Comparison of ENCODE assay signal across 10 cellular contexts in the genomic region with DNA sequence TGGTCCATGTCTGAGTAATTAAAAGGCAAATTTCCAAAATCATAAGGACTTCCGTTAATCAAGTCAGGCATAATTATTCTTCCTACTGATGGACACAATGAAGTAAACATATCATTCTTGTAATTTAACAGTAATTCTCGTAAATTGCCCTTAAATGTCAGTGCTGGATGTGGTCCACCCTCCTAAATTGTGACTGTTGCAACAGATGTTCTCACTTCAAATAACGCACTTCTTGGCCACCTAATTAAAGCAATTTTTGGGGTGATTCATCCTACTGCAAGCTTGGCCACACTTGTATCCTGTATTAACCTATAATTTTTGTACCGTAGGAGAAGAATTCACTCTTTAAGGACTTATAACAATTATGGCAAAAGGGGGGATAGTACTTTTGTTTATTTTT. TPM values are rescaled to one million over a fixed set of nuclear protein-coding genes. Genes with fewer than 3 reads are reported as not detected.
DNase-seq lines count a peak whose midpoint lies in the region; ATAC-seq, FAIRE-seq and TF ChIP-seq lines count a peak whose summit lies in the region.
"Had no signal": no experiment of that assay in that cellular context is flagged by ENCODE, and none has a peak within 500 bp of the region (broad histone marks: within the 10 kb centered on the region; RNA-seq: fewer than 3 reads in every experiment).

No MANE protein-coding gene starts in this region.

- H3K27me3 ChIP-seq in endothelial cell of umbilical vein (ENCODE audit: control insufficient read depth in 2 of 2, insufficient read depth in 2 of 2, low read length in 2 of 2) (no peaks in the 10 kb centered on the region), osteoblast (ENCODE audit: insufficient read depth, low read length) (no peaks in the 10 kb centered on the region)

- TF ChIP-seq CTCF in AG04449 (IDR thresholded peaks at IDR 0.05; ENCODE audit: insufficient read depth, low read length, missing control alignments) = no peak
- TF ChIP-seq CTCF in endothelial cell of umbilical vein (IDR thresholded peaks at IDR 0.05; ENCODE audit: extremely low read depth in 1 of 2, insufficient read depth in 1 of 2, low read depth in 1 of 2, low read length in 2 of 2) = no peak
- TF ChIP-seq CTCF in osteoblast (IDR thresholded peaks at IDR 0.05; ENCODE audit: extremely low read depth, low read depth, low read length) = no peak

- no peaks in the 10 kb centered on the region for H4K20me1 ChIP-seq in endothelial cell of umbilical vein (replicated peaks; ENCODE audit: control insufficient read depth, extremely low read depth, insufficient read depth, low read length)
- H4K20me1 ChIP-seq in osteoblast (ENCODE audit: insufficient read depth, low read length) = peaks cover 60% of the 10 kb centered on the region
- H4K20me1 ChIP-seq: BLaER1 treated with 17β-estradiol and CSF1 and Interleukin-3, amounts not matched to agents 10 nM and 100 nM had no signal

- dilution Hi-C loops in endothelial cell of umbilical vein (cut with MboI; ENCODE audit: extremely low pct_ligation_motif_present, low sequenced_read_pairs) = no loop called here

- peaks cover 0 to 2% (median 0%) of the 10 kb centered on the region in 9 donors for H3K9me3 Mint-ChIP-seq in naive thymus-derived CD8-positive, alpha-beta T cell
- H3K9me3 Mint-ChIP-seq in activated T-cell treated with anti-CD3 and anti-CD28 coated beads, Interleukin-2, amount 50 U/mL, for 72 hours = no peaks in the 10 kb centered on the region

- H3K27me3 Mint-ChIP-seq in naive thymus-derived CD8-positive, alpha-beta T cell = peaks cover 25 to 62% (median 48%) of the 10 kb centered on the region in 5 donors
- peaks cover 11% of the 10 kb centered on the region for H3K27me3 Mint-ChIP-seq in activated T-cell treated with anti-CD3 and anti-CD28 coated beads, Interleukin-2, amount 50 U/mL, for 72 hours (ENCODE audit: low read depth)

- H3K36me3 ChIP-seq in endothelial cell of umbilical vein (ENCODE audit: control insufficient read depth in 2 of 2, extremely low read depth in 1 of 2, insufficient read depth in 2 of 2, low read length in 2 of 2) (no peaks in the 10 kb centered on the region), osteoblast (ENCODE audit: insufficient read depth, low read length) (peaks cover 62% of the 10 kb centered on the region)
- H3K36me3 ChIP-seq: BLaER1 treated with 17β-estradiol and CSF1 and Interleukin-3, amounts not matched to agents 10 nM and 100 nM had no signal

- POLR2A ChIA-PET in AG04449 (lab: Yijun Ruan, JAX) = interaction anchor here (2.1 to 13.6 kb wide), 5 partner anchors 13 to 98 kb away, joined by 6 to 691 read pairs (median 24); no protein-coding TSS in a partner anchor
- POLR2A ChIA-PET in endothelial cell of umbilical vein (lab: Charles Lee) = no interaction called here
- POLR2A ChIA-PET in naive thymus-derived CD8-positive, alpha-beta T cell (lab: Charles Lee) = no interaction called here

- DNase-seq in AG04449 (ENCODE audit: low read depth, low spot score) (no peak), NCI-H446 treated with DMSO at 0.1 percent for 48 hours (lab: John Stamatoyannopoulos, UW) (peak; percentile 63), endothelial cell of umbilical vein (ENCODE audit: low read depth, low spot score) (no peak), osteoblast (ENCODE audit: insufficient read length, low spot score, missing footprints) (no peak)
- no peak for DNase-seq in naive thymus-derived CD8-positive, alpha-beta T cell
- DNase-seq in activated T-cell treated with anti-CD3 and anti-CD28 coated beads, Interleukin-2, amount 50 U/mL, for 72 hours = no peak
- DNase-seq: amygdala had no signal

- no peaks in the 10 kb centered on the region for H3K36me3 Mint-ChIP-seq in naive thymus-derived CD8-positive, alpha-beta T cell
- no peaks in the 10 kb centered on the region for H3K36me3 Mint-ChIP-seq in activated T-cell treated with anti-CD3 and anti-CD28 coated beads, Interleukin-2, amount 50 U/mL, for 72 hours (ENCODE audit: insufficient read depth in 2 of 2)

- H3K9me3 ChIP-seq in endothelial cell of umbilical vein (replicated peaks; ENCODE audit: control insufficient read depth, insufficient read depth, low read length) (no peaks in the 10 kb centered on the region), osteoblast (ENCODE audit: low read depth, low read length) (no peaks in the 10 kb centered on the region)
- H3K9me3 ChIP-seq: BLaER1 treated with 17β-estradiol and CSF1 and Interleukin-3, amounts not matched to agents 10 nM and 100 nM had no signal

- no peak for TF ChIP-seq POLR2A in endothelial cell of umbilical vein (IDR thresholded peaks at IDR 0.05; ENCODE audit: low read depth, low read length)

- no peak overlapping the region for H3K27ac ChIP-seq in endothelial cell of umbilical vein (ENCODE audit: insufficient read depth, low read depth, low read length)
- H3K27ac ChIP-seq in osteoblast (ENCODE audit: low read depth, low read length) = peak overlapping the region; percentile 99
- H3K27ac ChIP-seq: BLaER1 treated with 17β-estradiol and CSF1 and Interleukin-3, amounts not matched to agents 10 nM and 100 nM had no signal

- H2AFZ ChIP-seq in endothelial cell of umbilical vein (ENCODE audit: low read depth, low read length) (no peak overlapping the region), osteoblast (ENCODE audit: low read length) (no peak overlapping the region)

- no peaks in the 10 kb centered on the region for H3K79me2 ChIP-seq in endothelial cell of umbilical vein (ENCODE audit: control insufficient read depth, insufficient read depth, low read length)
- H3K79me2 ChIP-seq in osteoblast (ENCODE audit: insufficient read depth, low read length) = peaks cover 66% of the 10 kb centered on the region

- peak; percentile 48 for FAIRE-seq in endothelial cell of umbilical vein (lab: Jason Lieb, UNC)

- peak overlapping the region; percentile 73 for H3K4me3 ChIP-seq in AG04449 (ENCODE audit: low read depth, low read length)
- H3K4me3 ChIP-seq in endothelial cell of umbilical vein (replicated peaks in 1 of 3; ENCODE audit: insufficient read depth in 1 of 3, low read depth in 1 of 3, low read length in 3 of 3) = peak overlapping the region in 1 of 3 experiments; percentile 22
- peak overlapping the region; percentile 94 for H3K4me3 ChIP-seq in osteoblast (ENCODE audit: insufficient read depth, low read length)
- H3K4me3 ChIP-seq: BLaER1 treated with 17β-estradiol and CSF1 and Interleukin-3, amounts not matched to agents 10 nM and 100 nM had no signal

- no peak overlapping the region for H3K27ac Mint-ChIP-seq in naive thymus-derived CD8-positive, alpha-beta T cell
- H3K27ac Mint-ChIP-seq in activated T-cell treated with anti-CD3 and anti-CD28 coated beads, Interleukin-2, amount 50 U/mL, for 72 hours = no peak overlapping the region

- no TSS peak for BruUV-seq in endothelial cell of umbilical vein (replicated peaks; lab: Mats Ljungman, UMichigan)

- H3K9me1 ChIP-seq in endothelial cell of umbilical vein (replicated peaks; ENCODE audit: control insufficient read depth, extremely low read depth, insufficient read depth, low read length) = no peaks in the 10 kb centered on the region

- no peak overlapping the region for H3K9ac ChIP-seq in endothelial cell of umbilical vein (replicated peaks; ENCODE audit: extremely low read depth, insufficient read depth, low read length)
- H3K9ac ChIP-seq: BLaER1 treated with 17β-estradiol and CSF1 and Interleukin-3, amounts not matched to agents 10 nM and 100 nM had no signal

- no peak overlapping the region for H3K4me3 Mint-ChIP-seq in naive thymus-derived CD8-positive, alpha-beta T cell
- H3K4me3 Mint-ChIP-seq in activated T-cell treated with anti-CD3 and anti-CD28 coated beads, Interleukin-2, amount 50 U/mL, for 72 hours = no peak overlapping the region

- H3K4me1 ChIP-seq in endothelial cell of umbilical vein (ENCODE audit: control insufficient read depth, extremely low read depth, insufficient read depth, low read length) (peaks cover 18% of the 10 kb centered on the region), osteoblast (ENCODE audit: insufficient read depth, low read length) (peaks cover 52% of the 10 kb centered on the region)

- intact Hi-C loops in endothelial cell of umbilical vein (cut with micrococcal nuclease) = loop anchor here (5.0 to 10.0 kb wide), 5 partner anchors 312 to 1152 kb away; a partner anchor contains a TSS

- peaks cover 5 to 14% (median 11%) of the 10 kb centered on the region in 4 donors for H3K4me1 Mint-ChIP-seq in naive thymus-derived CD8-positive, alpha-beta T cell
- peaks cover 12% of the 10 kb centered on the region for H3K4me1 Mint-ChIP-seq in activated T-cell treated with anti-CD3 and anti-CD28 coated beads, Interleukin-2, amount 50 U/mL, for 72 hours (ENCODE audit: low read depth)

- CTCF ChIA-PET in AG04449 (lab: Yijun Ruan, JAX) (interaction anchor here (2.1 to 13.3 kb wide), 2 partner anchors 40 to 103 kb away, joined by 14 to 545 read pairs; no protein-coding TSS in a partner anchor), endothelial cell of umbilical vein (lab: Charles Lee) (interaction anchor here (0.8 to 7.6 kb wide), 3 partner anchors 100 to 109 kb away, joined by 3 to 100 read pairs (median 46); no protein-coding TSS in a partner anchor)

- no peak overlapping the region for H3K4me2 ChIP-seq in endothelial cell of umbilical vein (ENCODE audit: insufficient read depth, low read length)
- H3K4me2 ChIP-seq in osteoblast (ENCODE audit: insufficient read depth, low read length) = peak overlapping the region; percentile 80
- H3K4me2 ChIP-seq: BLaER1 treated with 17β-estradiol and CSF1 and Interleukin-3, amounts not matched to agents 10 nM and 100 nM had no signal

- ATAC-seq in HG03135 (IDR thresholded peaks at IDR 0.05; ENCODE audit: unreplicated experiment) (no peak), GM21723 (IDR thresholded peaks at IDR 0.05; ENCODE audit: unreplicated experiment) (no peak)
- ATAC-seq in naive thymus-derived CD8-positive, alpha-beta T cell = no peak
- no peak for ATAC-seq in activated T-cell treated with anti-CD3 and anti-CD28 coated beads, Interleukin-2, amount 50 U/mL, for 72 hours (replicated peaks in 1 of 2)

RNA-seq across cellular contexts. Expression of a gene that starts 1.9 kb away (rescaled TPM):
- 5.6 and 40.8 TPM in 2 replicates for total RNA-seq in endothelial cell of umbilical vein
- polyA plus RNA-seq in endothelial cell of umbilical vein = 26.9 and 28.9 TPM in 2 replicates
- 20.3 and 26.0 TPM in 2 replicates for polyA plus RNA-seq in endothelial cell of umbilical vein (2011; cell fraction: cytosol; rRNA removed)
- polyA plus RNA-seq in endothelial cell of umbilical vein (2011; cell fraction: nucleus; rRNA removed) = 45.0 and 63.2 TPM in 2 replicates
- polyA plus RNA-seq in endothelial cell of umbilical vein (2012) = 3.9 and 5.7 TPM in 2 replicates
- polyA minus RNA-seq in endothelial cell of umbilical vein = 31.0 and 41.5 TPM in 2 replicates
- not detected for polyA minus RNA-seq in endothelial cell of umbilical vein (2011; cell fraction: cytosol; rRNA and poly(A)+ RNA removed)
- 17.7 and 24.1 TPM in 2 replicates for polyA minus RNA-seq in endothelial cell of umbilical vein (2011; cell fraction: nucleus; rRNA and poly(A)+ RNA removed)
- total RNA-seq in osteoblast = 8,305 and 11,912 TPM in 2 replicates
- not detected for total RNA-seq in naive thymus-derived CD8-positive, alpha-beta T cell
- polyA plus RNA-seq in naive thymus-derived CD8-positive, alpha-beta T cell = not detected
- total RNA-seq in activated T-cell treated with anti-CD3 and anti-CD28 coated beads, Interleukin-2, amount 50 U/mL, for 72 hours = under 1 TPM; 0.31 to 0.56 TPM

Comparison
In these comparisons a context has a peak if more than half of its experiments do, and no peak if none do; other contexts are left out.
1. RNA of a gene that starts 1.9 kb away (total RNA-seq): 8,305 to 11,912 TPM in osteoblast; 5.6 to 40.8 TPM in endothelial cell of umbilical vein, 0.31 to 0.56 TPM in activated T-cell treated with anti-CD3 and anti-CD28 coated beads, Interleukin-2, amount 50 U/mL, for 72 hours and not detected in naive thymus-derived CD8-positive, alpha-beta T cell; every median in the first group is over 100 times any median in the second.